Comparison of ENCODE assay signal across 25 cellular contexts in the genomic region with DNA sequence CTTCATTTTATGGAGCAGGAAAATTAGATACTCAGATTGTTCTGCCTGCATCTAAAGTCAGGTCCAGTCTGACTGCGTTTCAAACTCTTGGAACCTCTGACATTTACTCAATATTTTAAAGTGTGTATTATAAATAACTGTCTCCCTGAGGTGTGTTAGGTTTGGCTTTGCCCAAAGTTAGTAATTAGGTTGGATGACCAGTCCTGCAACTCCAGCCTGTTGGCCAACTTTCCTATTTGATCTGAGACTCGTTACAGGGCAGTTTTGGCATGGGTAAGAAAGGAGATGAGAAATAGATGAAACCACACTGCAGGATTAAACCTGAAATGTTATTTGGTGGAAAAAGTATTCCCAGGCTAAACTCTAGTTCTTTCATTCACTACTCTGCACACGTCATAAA.
"Had no signal": no experiment of that assay in that cellular context is flagged by ENCODE, and none has a peak within 500 bp of the region (broad histone marks: within the 10 kb centered on the region; RNA-seq: fewer than 3 reads in every experiment).

No MANE protein-coding gene starts in this region.

- H3K27ac ChIP-seq: SK-N-MC had no signal

- DNase-seq: activated CD4-positive, alpha-beta T cell treated with anti-CD3 and anti-CD28 coated beads for 48 hours; activated CD4-positive, alpha-beta T cell treated with anti-CD3 and anti-CD28 coated beads, Interleukin-2, amount 50 U/mL, for 4 hours; activated CD4-positive, CD25-positive, alpha-beta regulatory T cell treated with anti-CD3 and anti-CD28 coated beads, Interleukin-2, amount 50 U/mL, for 72 hours; activated CD8-positive, alpha-beta memory T cell treated with anti-CD3 and anti-CD28 coated beads, Interleukin-2, amount 50 U/mL, for 48 hours; activated CD8-positive, alpha-beta T cell treated with anti-CD3 and anti-CD28 coated beads, Interleukin-2, amount 10 ng/mL, durations not matched to agents 7 days and 5 days; activated naive CD4-positive, alpha-beta T cell; activated T-cell treated with anti-CD3 and anti-CD28 coated beads, Interleukin-2, amount 50 U/mL, for 1 hour; aorta; central memory CD4-positive, alpha-beta T cell; NCI-H1092; NCI-H1417; NCI-H1930; NCI-H2171; NCI-H2227 treated with DMSO at 0.1 percent for 48 hours; NCI-H446 treated with DMSO at 0.1 percent for 48 hours; NCI-H524 treated with DMSO at 0.1 percent for 48 hours; NCI-H748 treated with DMSO at 0.1 percent for 48 hours; RPMI8226; T-cell; T-helper 2 cell; T1000 had no signal

- H3K4me3 ChIP-seq: SK-N-MC had no signal

- ATAC-seq: activated CD8-positive, alpha-beta T cell treated with anti-CD3 and anti-CD28 coated beads, Interleukin-2, amount 10 ng/mL, durations not matched to agents 7 days and 5 days; Panc1; Right ventricle myocardium inferior; T-cell; WTC11 had no signal
